In genomic region chr18:6942742-6943141, GRCh38 we compare ENCODE assay signal across 1 cellular context.
TF ChIP-seq lines count a peak whose summit lies in the region.

No MANE protein-coding gene starts in this region.

TF ChIP-seq in HepG2, 621 proteins besides CTCF, POLR2A, EP300 and RAD21 (continued from another document):
- TF ChIP-seq ZNF512 (CRISPR knock-in tag; IDR thresholded peaks at IDR 0.05) (no peak), PHF20 (CRISPR knock-in tag; IDR thresholded peaks at IDR 0.05) (no peak), TBX2 (CRISPR knock-in tag; IDR thresholded peaks at IDR 0.05; ENCODE audit: borderline replicate concordance) (no peak), SNAPC5 (CRISPR knock-in tag; IDR thresholded peaks at IDR 0.05; ENCODE audit: borderline replicate concordance) (no peak), ZNF747 (CRISPR knock-in tag; IDR thresholded peaks at IDR 0.05; ENCODE audit: borderline replicate concordance) (no peak), NFIC (IDR thresholded peaks at IDR 0.05; ENCODE audit: low read length) (no peak), HOXA9 (CRISPR knock-in tag; IDR thresholded peaks at IDR 0.05; ENCODE audit: borderline replicate concordance) (no peak), SAP130 (CRISPR knock-in tag; IDR thresholded peaks at IDR 0.05; ENCODE audit: low read depth) (no peak), ZNF770 (CRISPR knock-in tag; IDR thresholded peaks at IDR 0.05) (no peak), ZNF335 (CRISPR knock-in tag; IDR thresholded peaks at IDR 0.05) (no peak), ZBTB34 (CRISPR knock-in tag; IDR thresholded peaks at IDR 0.05) (no peak), BHLHE40 (IDR thresholded peaks at IDR 0.05; ENCODE audit: low read length) (no peak), HNF1A (IDR thresholded peaks at IDR 0.05; ENCODE audit: low read depth) (no peak), HNF1A (CRISPR knock-in tag; IDR thresholded peaks at IDR 0.05; ENCODE audit: borderline replicate concordance) (no peak)
